ENCODE assay signal across 13 cellular contexts in genomic region chr9:12708562-12709298, GRCh38. TPM values are rescaled to one million over a fixed set of nuclear protein-coding genes. Genes with fewer than 3 reads are reported as not detected.
A peak's percentile ranks its signal among the peaks of the same experiment; 100 is the strongest.
DNase-seq lines count a peak whose midpoint lies in the region; ATAC-seq and TF ChIP-seq lines count a peak whose summit lies in the region.
"Had no signal": no experiment of that assay in that cellular context is flagged by ENCODE, and none has a peak within 500 bp of the region (broad histone marks: within the 10 kb centered on the region; RNA-seq: fewer than 3 reads in every experiment).

No MANE protein-coding gene starts in this region.

- H2AFZ ChIP-seq in GM23248 (no peak overlapping the region), trophoblast cell (ENCODE audit: insufficient read depth, low read length, poor library complexity) (no peak overlapping the region)

- H3K9ac ChIP-seq in GM23248 (no peak overlapping the region), trophoblast cell (ENCODE audit: low read length) (no peak overlapping the region)

- H2BK12ac ChIP-seq in trophoblast cell (ENCODE audit: low read length): no peak overlapping the region

- no peak overlapping the region for H3K18ac ChIP-seq in trophoblast cell (ENCODE audit: low read length)

- H3K4me1 ChIP-seq in GM23248 (ENCODE audit: insufficient read depth) (peaks cover 3% of the 10 kb centered on the region; the same call in 1 of the 2 replicates), trophoblast cell (ENCODE audit: control insufficient read depth in 1 of 2, insufficient read depth in 2 of 2, low read length in 2 of 2) (peaks cover 3 to 6% of the 10 kb centered on the region in 2 experiments), heart right ventricle (no peaks in the 10 kb centered on the region)
- H3K4me1 ChIP-seq: colonic mucosa had no signal

- in situ Hi-C loops in GM23248 (cut with MboI): no loop called here

- intact Hi-C loops in heart right ventricle (cut with DNase I): loop anchor here in 1 of 10 donors (10.0 kb wide), 1 partner anchor 46 kb away; no protein-coding TSS in a partner anchor

- no peak overlapping the region for H3K27ac ChIP-seq in GM23248
- no peak overlapping the region for H3K27ac ChIP-seq in epithelial cell of prostate
- H3K27ac ChIP-seq in trophoblast cell (ENCODE audit: low read depth, low read length): peak overlapping the region; percentile 58
- H3K27ac ChIP-seq in heart right ventricle: no peak overlapping the region
- H3K27ac ChIP-seq: colonic mucosa had no signal

- peaks cover 4% of the 10 kb centered on the region for H3K79me1 ChIP-seq in trophoblast cell (ENCODE audit: low read length)

- H3K9me3 ChIP-seq in GM23248 (ENCODE audit: low read depth): no peaks in the 10 kb centered on the region
- no peaks in the 10 kb centered on the region for H3K9me3 ChIP-seq in trophoblast cell (ENCODE audit: insufficient read depth, low read depth, low read length)
- H3K9me3 ChIP-seq in heart right ventricle: no peaks in the 10 kb centered on the region
- H3K9me3 ChIP-seq: colonic mucosa had no signal

- H3K36me3 ChIP-seq in GM23248 (ENCODE audit: low read depth) (no peaks in the 10 kb centered on the region), trophoblast cell (ENCODE audit: control insufficient read depth in 1 of 2, insufficient read depth in 2 of 2, low read length in 2 of 2) (no peaks in the 10 kb centered on the region), heart right ventricle (peaks cover 0 to 20% (median 0%) of the 10 kb centered on the region in 9 donors)
- H3K36me3 ChIP-seq: colonic mucosa had no signal

- no peaks in the 10 kb centered on the region for H4K20me1 ChIP-seq in GM23248 (ENCODE audit: insufficient read depth)

- H2BK120ac ChIP-seq in trophoblast cell (ENCODE audit: insufficient read depth, low read length, poor library complexity): no peak overlapping the region

- no peaks in the 10 kb centered on the region for H3F3A ChIP-seq in GM23248 (ENCODE audit: insufficient read depth)

- no peak overlapping the region for H2BK5ac ChIP-seq in trophoblast cell (ENCODE audit: low read depth, low read length, poor library complexity)

- H3K27me3 ChIP-seq in GM23248 (replicated peaks; ENCODE audit: insufficient read depth) (no peaks in the 10 kb centered on the region), trophoblast cell (ENCODE audit: insufficient read depth, low read length) (no peaks in the 10 kb centered on the region), heart right ventricle (no peaks in the 10 kb centered on the region)
- H3K27me3 ChIP-seq: colonic mucosa had no signal

- H3K4me3 ChIP-seq in GM23248 (no peak overlapping the region), trophoblast cell (ENCODE audit: low read depth, low read length) (no peak overlapping the region), heart right ventricle (no peak overlapping the region)
- H3K4me3 ChIP-seq: colonic mucosa had no signal

- H3K79me2 ChIP-seq in GM23248 (ENCODE audit: insufficient read depth) (no peaks in the 10 kb centered on the region), trophoblast cell (ENCODE audit: control insufficient read depth, insufficient read depth, low read length, poor library complexity) (no peaks in the 10 kb centered on the region)

- no peak overlapping the region for H2AK5ac ChIP-seq in trophoblast cell (ENCODE audit: low read length)

- peak; percentile 88 for DNase-seq in GM23248
- peak; percentile 79 for DNase-seq in RPMI7951 (ENCODE audit: low read depth)
- DNase-seq in epithelial cell of prostate (ENCODE audit: low read depth, low spot score): peak; percentile 67
- no peak for DNase-seq in trophoblast cell
- DNase-seq in heart right ventricle: no peak
- no peak for DNase-seq in NK-92 (lab: John Stamatoyannopoulos, UW; ENCODE audit: unreplicated experiment)
- no peak for DNase-seq in stimulated activated CD4-positive, alpha-beta T cell treated with anti-CD3 and anti-CD28 coated beads, Interleukin-2, amount 100 ng/mL, for 48 hours
- no peak for DNase-seq in GOT3 (lab: John Stamatoyannopoulos, UW)
- DNase-seq: activated CD4-positive, alpha-beta memory T cell treated with anti-CD3 and anti-CD28 coated beads, Interleukin-2, amount 10 ng/mL, durations not matched to agents 7 days and 5 days; colonic mucosa; H7; midbrain; T-helper 17 cell had no signal

- no peaks in the 10 kb centered on the region for H3K9me2 ChIP-seq in GM23248 (ENCODE audit: insufficient read depth)

- no peak for TF ChIP-seq CTCF in heart right ventricle (IDR thresholded peaks at IDR 0.05)

- no peak overlapping the region for H3K14ac ChIP-seq in trophoblast cell (ENCODE audit: low read length)

- H3K4me2 ChIP-seq in GM23248 (ENCODE audit: unreplicated experiment) (no peak overlapping the region), trophoblast cell (ENCODE audit: low read length) (no peak overlapping the region)

- no peak overlapping the region for H4K8ac ChIP-seq in trophoblast cell (ENCODE audit: low read depth, low read length)

- no peak overlapping the region for H4K91ac ChIP-seq in trophoblast cell (ENCODE audit: low read depth, low read length)

- no peak overlapping the region for H3K23ac ChIP-seq in trophoblast cell (ENCODE audit: low read length)

- no peak for ATAC-seq in heart right ventricle
- ATAC-seq: T-helper 17 cell had no signal

- no peak overlapping the region for H3K4ac ChIP-seq in trophoblast cell (ENCODE audit: low read depth, low read length)

- no peak overlapping the region for H4K12ac ChIP-seq in trophoblast cell (ENCODE audit: low read depth, low read length)

- WGBS in GM23248 (ENCODE audit: low coverage in 1 of 2, low lambda C conversion rate in 2 of 2, missing lambda C conversion rate in 2 of 2), 2 experiments: 75 to 76% methylated on average over 5 of the region's 5 CpGs
- WGBS in trophoblast cell (ENCODE audit: extremely low coverage, insufficient coverage, insufficient read length): no CpG with 5 or more reads among the region's 5 CpGs
- 83 to 87% methylated on average over 5 of the region's 5 CpGs for WGBS in heart right ventricle, 2 donors

RNA-seq across cellular contexts. Expression of gene TYRP1, which starts 15.5 kb away (rescaled TPM):
- not detected in 2 replicates for total RNA-seq in GM23248 (2014; rRNA removed; shearing (Covaris generic))
- polyA plus RNA-seq in GM23248 (2016; fragmentation: Nextera tagmentation; extraction: Ambion mirVana) (not detected in 2 replicates), heart right ventricle (10 to 100 TPM in 1 of 2 donors, 1 to 10 TPM in 1; 7.2 to 11.0 TPM)
- 0.68 and 1.1 TPM in 2 replicates for total RNA-seq in RPMI7951 (2014; rRNA removed; shearing (Covaris generic))
- 0.85 and 1.0 TPM in 2 replicates for polyA plus RNA-seq in trophoblast cell (2013)
- 100 to 1,000 TPM in 4 of 10 donors, 10 to 100 TPM in 6; 39.2 to 138 (median 77.8) TPM for total RNA-seq in heart right ventricle
- total RNA-seq: activated CD4-positive, alpha-beta memory T cell treated with anti-CD3 and anti-CD28 coated beads, Interleukin-2, amount 10 ng/mL, durations not matched to agents 7 days and 5 days; T-helper 17 cell had no signal

Comparison
In these comparisons a context has a peak if more than half of its experiments do, and no peak if none do; other contexts are left out.
1. DNase-seq: peak in GM23248 (single experiment), RPMI7951 (single experiment) and epithelial cell of prostate (single experiment); none in trophoblast cell (0 of 2), heart right ventricle (0 of 2), NK-92 (single experiment), stimulated activated CD4-positive, alpha-beta T cell treated with anti-CD3 and anti-CD28 coated beads, Interleukin-2, amount 100 ng/mL, for 48 hours (0 of 2) and GOT3 (single experiment).
2. RNA of gene TYRP1, which starts 15.5 kb away (total RNA-seq): 39.2 to 138 TPM in heart right ventricle; 0.68 to 1.1 TPM in RPMI7951 and not detected in GM23248; every median in the first group is over 10 times any median in the second.